ENCODE assay signal across 20 cellular contexts in genomic region chr17:6043405-6043804, GRCh38. TPM values are rescaled to one million over a fixed set of nuclear protein-coding genes. Genes with fewer than 3 reads are reported as not detected.
"Had no signal": no experiment of that assay in that cellular context is flagged by ENCODE, and none has a peak within 500 bp of the region (broad histone marks: within the 10 kb centered on the region; RNA-seq: fewer than 3 reads in every experiment).

No MANE protein-coding gene starts in this region.

- H3K27me3 ChIP-seq: SJCRH30 had no signal

- H3K9me3 ChIP-seq: SJCRH30 had no signal

- H3K4me3 ChIP-seq: SJCRH30 had no signal

- DNase-seq: KBM-7, NCI-H1092, NCI-H1105 treated with DMSO at 0.1 percent for 48 hours, NCI-H1417 treated with DMSO at 0.1 percent for 48 hours, NCI-H146, NCI-H1694 treated with DMSO at 0.1 percent for 48 hours, NCI-H1930, NCI-H2081, NCI-H2107, NCI-H2227 treated with DMSO at 0.1 percent for 48 hours, NCI-H524, NCI-H526 treated with DMSO at 0.1 percent for 48 hours, NCI-H774, PC-3, SHP77 treated with DMSO at 0.1 percent for 48 hours, SJCRH30 had no signal

- H3K36me3 ChIP-seq: SJCRH30 had no signal

- H3K27ac ChIP-seq: HL-60, RWPE1, SJCRH30 had no signal

RNA-seq across cellular contexts. Expression of gene WSCD1, which starts 26.8 kb away (rescaled TPM):
- total RNA-seq: MCF 10A had no signal
- polyA plus RNA-seq: IgD-negative memory B cell had no signal
